Comparison of ENCODE assay signal across 19 cellular contexts in genomic region chr13:20503088-20504083, GRCh38.
"Had no signal": no experiment of that assay in that cellular context is flagged by ENCODE, and none has a peak within 500 bp of the region (broad histone marks: within the 10 kb centered on the region; RNA-seq: fewer than 3 reads in every experiment).

No MANE protein-coding gene starts in this region.

- H3K4me3 ChIP-seq: coronary artery, heart left ventricle, right atrium auricular region, thyroid gland, upper lobe of left lung, uterus had no signal

- H3K9me3 ChIP-seq: right atrium auricular region, thyroid gland, upper lobe of left lung, uterus had no signal

- H3K4me1 Mint-ChIP-seq: endodermal cell, naive B cell, nephron progenitor cell had no signal

- H3K36me3 Mint-ChIP-seq: naive B cell had no signal

- H3K4me1 ChIP-seq: thyroid gland, uterus had no signal

- H3K27ac Mint-ChIP-seq: endodermal cell, nephron progenitor cell had no signal

- ATAC-seq: heart left ventricle, left cardiac atrium, left ventricle myocardium superior had no signal

- DNase-seq: effector CD4-positive, alpha-beta T cell; endodermal cell; erythroblast; foreskin melanocyte; heart left ventricle; hippocampal formation; left cardiac atrium; left ventricle myocardium superior; mesendoderm; naive B cell; nephron progenitor cell; small intestine; stimulated activated CD4-positive, alpha-beta T cell treated with anti-CD3 and anti-CD28 coated beads, Interleukin-2, amount 100 ng/mL, for 48 hours; stimulated activated naive CD4-positive, alpha-beta T cell treated with Interleukin-2 at 50 U/mL for 16 hours; thyroid gland; upper lobe of left lung; uterus had no signal

- H3K27me3 Mint-ChIP-seq: naive B cell had no signal

- H3K36me3 ChIP-seq: right atrium auricular region, thyroid gland, upper lobe of left lung, uterus had no signal

- H3K27me3 ChIP-seq: heart left ventricle, right atrium auricular region, thyroid gland, upper lobe of left lung, uterus had no signal

- H3K27ac ChIP-seq: coronary artery, heart left ventricle, right atrium auricular region, thyroid gland, upper lobe of left lung, uterus had no signal

- H3K4me3 Mint-ChIP-seq: endodermal cell, naive B cell, nephron progenitor cell had no signal
